15 cellular contexts compared by ENCODE assay signal in the genomic region with DNA sequence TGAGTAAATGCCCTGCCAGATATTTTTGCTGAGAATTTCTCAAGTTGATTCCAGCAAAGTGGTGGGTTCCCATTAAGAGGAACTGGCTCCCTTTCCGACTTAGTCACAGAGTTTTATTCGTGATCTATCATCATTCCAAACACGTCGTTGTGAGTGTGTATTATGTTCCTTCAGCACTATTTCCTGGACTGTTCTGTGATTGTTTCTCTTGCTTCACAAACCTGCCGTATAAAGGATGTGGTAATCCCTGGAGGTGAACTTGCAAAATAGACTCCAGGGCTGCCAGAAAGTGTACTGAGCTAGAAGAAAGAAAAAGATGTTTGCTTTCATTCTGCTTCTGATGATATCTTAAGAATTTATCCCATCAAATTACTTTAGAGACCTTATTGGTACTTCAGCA. TPM values are rescaled to one million over a fixed set of nuclear protein-coding genes. Genes with fewer than 3 reads are reported as not detected.
A peak's percentile ranks its signal among the peaks of the same experiment; 100 is the strongest.
DNase-seq lines count a peak whose midpoint lies in the region; ATAC-seq and TF ChIP-seq lines count a peak whose summit lies in the region.
"Had no signal": no experiment of that assay in that cellular context is flagged by ENCODE, and none has a peak within 500 bp of the region (broad histone marks: within the 10 kb centered on the region; RNA-seq: fewer than 3 reads in every experiment).

No MANE protein-coding gene starts in this region.

- no peaks in the 10 kb centered on the region for H3K27me3 ChIP-seq in ACC112 (ENCODE audit: insufficient read depth, low read length)
- no peaks in the 10 kb centered on the region for H3K27me3 ChIP-seq in left ventricle myocardium inferior (ENCODE audit: low read depth)

- POLR2A ChIA-PET in MCF 10A (lab: Yijun Ruan, JAX), result no interaction called here
- POLR2A ChIA-PET in naive thymus-derived CD8-positive, alpha-beta T cell (lab: Charles Lee), result no interaction called here

- BruUV-seq in MCF 10A (replicated peaks; lab: Mats Ljungman, UMichigan), result no TSS peak

- no peaks in the 10 kb centered on the region for H3K9me3 Mint-ChIP-seq in MCF 10A (ENCODE audit: unreplicated experiment)
- H3K9me3 Mint-ChIP-seq in stimulated activated effector memory CD8-positive, alpha-beta T cell treated with anti-CD3 and anti-CD28 coated beads, Interleukin-12 subunit alpha, Interleukin-12 subunit beta, amount 100 ng/mL, for 72 hours, result no peaks in the 10 kb centered on the region
- no peaks in the 10 kb centered on the region for H3K9me3 Mint-ChIP-seq in naive thymus-derived CD8-positive, alpha-beta T cell
- H3K9me3 Mint-ChIP-seq: nephron had no signal

- H3K27ac Mint-ChIP-seq in MCF 10A (ENCODE audit: low read depth, unreplicated experiment), result peak overlapping the region; percentile 28
- no peak overlapping the region for H3K27ac Mint-ChIP-seq in stimulated activated effector memory CD8-positive, alpha-beta T cell treated with anti-CD3 and anti-CD28 coated beads, Interleukin-12 subunit alpha, Interleukin-12 subunit beta, amount 100 ng/mL, for 72 hours
- no peak overlapping the region for H3K27ac Mint-ChIP-seq in naive thymus-derived CD8-positive, alpha-beta T cell
- H3K27ac Mint-ChIP-seq: nephron had no signal

- DNase-seq in HT1080 (ENCODE audit: low read depth) (peak; percentile 62), MCF 10A (ENCODE audit: unreplicated experiment) (peak; percentile 72), left ventricle myocardium inferior (no peak), NCI-H524 (lab: John Stamatoyannopoulos, UW) (no peak)
- no peak for DNase-seq in stimulated activated effector memory CD8-positive, alpha-beta T cell treated with anti-CD3 and anti-CD28 coated beads, Interleukin-12 subunit alpha, Interleukin-12 subunit beta, amount 100 ng/mL, for 72 hours (ENCODE audit: low spot score in 2 of 2)
- DNase-seq in naive thymus-derived CD8-positive, alpha-beta T cell, result no peak
- DNase-seq in activated CD4-positive, alpha-beta T cell treated with anti-CD3 and anti-CD28 coated beads for 1 hour, result no peak
- DNase-seq: amygdala; MM.1S; NCI-H345; stimulated activated CD4-positive, alpha-beta T cell treated with anti-CD3 and anti-CD28 coated beads, Interleukin-12 subunit alpha, Interleukin-12 subunit beta, amount 100 ng/mL, for 4 hours had no signal

- H2AFZ ChIP-seq in ACC112 (ENCODE audit: low read length, unreplicated experiment), result no peak overlapping the region

- peaks cover 13% of the 10 kb centered on the region for H3K4me1 Mint-ChIP-seq in MCF 10A (ENCODE audit: insufficient read depth, unreplicated experiment)
- no peaks in the 10 kb centered on the region for H3K4me1 Mint-ChIP-seq in stimulated activated effector memory CD8-positive, alpha-beta T cell treated with anti-CD3 and anti-CD28 coated beads, Interleukin-12 subunit alpha, Interleukin-12 subunit beta, amount 100 ng/mL, for 72 hours
- no peaks in the 10 kb centered on the region for H3K4me1 Mint-ChIP-seq in naive thymus-derived CD8-positive, alpha-beta T cell
- H3K4me1 Mint-ChIP-seq: nephron had no signal

- H3K4me3 Mint-ChIP-seq in MCF 10A (ENCODE audit: unreplicated experiment), result no peak overlapping the region
- H3K4me3 Mint-ChIP-seq in stimulated activated effector memory CD8-positive, alpha-beta T cell treated with anti-CD3 and anti-CD28 coated beads, Interleukin-12 subunit alpha, Interleukin-12 subunit beta, amount 100 ng/mL, for 72 hours, result no peak overlapping the region
- H3K4me3 Mint-ChIP-seq in naive thymus-derived CD8-positive, alpha-beta T cell, result no peak overlapping the region
- H3K4me3 Mint-ChIP-seq: nephron had no signal

- CTCF ChIA-PET in MCF 10A (lab: Yijun Ruan, JAX), result no interaction called here

- TF ChIP-seq CTCF in MCF 10A (IDR thresholded peaks at IDR 0.05; ENCODE audit: unreplicated experiment), result no peak
- TF ChIP-seq CTCF in left ventricle myocardium inferior (IDR thresholded peaks at IDR 0.05; ENCODE audit: borderline replicate concordance), result no peak

- H3K79me2 ChIP-seq in ACC112 (ENCODE audit: control insufficient read depth, insufficient read depth, low read length, unreplicated experiment), result no peaks in the 10 kb centered on the region

- peaks cover 50% of the 10 kb centered on the region for H3K4me1 ChIP-seq in ACC112 (ENCODE audit: control insufficient read depth, insufficient read depth, low read length, unreplicated experiment)
- no peaks in the 10 kb centered on the region for H3K4me1 ChIP-seq in left ventricle myocardium inferior

- H3K36me3 ChIP-seq in ACC112 (ENCODE audit: insufficient read depth, low read length) (0 out of 2 replicates have a peak, but pooled peaks cover 4% of the 10 kb centered on the region), left ventricle myocardium inferior (peaks cover 78% of the 10 kb centered on the region)

- H3K4me3 ChIP-seq in ACC112 (ENCODE audit: low read depth, low read length), result peak overlapping the region; percentile 19; the same call in 1 of the 2 replicates
- H3K4me3 ChIP-seq in left ventricle myocardium inferior, result no peak overlapping the region

- no peak for ATAC-seq in stimulated activated effector memory CD8-positive, alpha-beta T cell treated with anti-CD3 and anti-CD28 coated beads, Interleukin-12 subunit alpha, Interleukin-12 subunit beta, amount 100 ng/mL, for 72 hours
- ATAC-seq in naive thymus-derived CD8-positive, alpha-beta T cell, result no peak

- H3K36me3 Mint-ChIP-seq in MCF 10A (ENCODE audit: insufficient read depth, unreplicated experiment), result peaks cover 38% of the 10 kb centered on the region
- peaks cover 8% of the 10 kb centered on the region for H3K36me3 Mint-ChIP-seq in stimulated activated effector memory CD8-positive, alpha-beta T cell treated with anti-CD3 and anti-CD28 coated beads, Interleukin-12 subunit alpha, Interleukin-12 subunit beta, amount 100 ng/mL, for 72 hours
- peaks cover 18 to 76% (median 22%) of the 10 kb centered on the region in 3 donors for H3K36me3 Mint-ChIP-seq in naive thymus-derived CD8-positive, alpha-beta T cell

- H3K27me3 Mint-ChIP-seq in MCF 10A (ENCODE audit: insufficient read depth, unreplicated experiment), result no peaks in the 10 kb centered on the region
- H3K27me3 Mint-ChIP-seq in naive thymus-derived CD8-positive, alpha-beta T cell, result no peaks in the 10 kb centered on the region

- no peaks in the 10 kb centered on the region for H3K9me3 ChIP-seq in left ventricle myocardium inferior (replicated peaks)

- intact Hi-C loops in MCF 10A (cut with micrococcal nuclease), result no loop called here
- intact Hi-C loops in left ventricle myocardium inferior (cut with micrococcal nuclease), result no loop called here

- peak overlapping the region; percentile 98 for H3K27ac ChIP-seq in ACC112 (ENCODE audit: low read depth, low read length)
- H3K27ac ChIP-seq in left ventricle myocardium inferior (replicated peaks), result peak overlapping the region; percentile 14
- H3K27ac ChIP-seq: RWPE1, VCaP had no signal

RNA-seq across cellular contexts. Expression of gene CAPN3, which starts 14.5 kb away (rescaled TPM):
- total RNA-seq in HT1080 (2014; rRNA removed; shearing (Covaris generic)), result 0.68 TPM in 1 of 2 replicates, not detected in the other
- 0.05 and 0.06 TPM in 2 replicates for polyA plus RNA-seq in HT1080 (2015; cell fraction: cytosol; rRNA removed)
- polyA plus RNA-seq in HT1080 (2015; cell fraction: nucleus; rRNA removed), result 2.6 and 2.7 TPM in 2 replicates
- total RNA-seq in MCF 10A (2022) (4.7 and 7.5 TPM in 2 replicates), left ventricle myocardium inferior (6.0 TPM)
- total RNA-seq in naive thymus-derived CD8-positive, alpha-beta T cell, result 10 to 100 TPM; 20.0 to 24.2 TPM
- 1 to 10 TPM in 1 of 3 donors, under 1 TPM in 2; 0.46 to 4.7 (median 0.48) TPM for polyA plus RNA-seq in naive thymus-derived CD8-positive, alpha-beta T cell

Comparison
In these comparisons a context has a peak if more than half of its experiments do, and no peak if none do; other contexts are left out.
1. DNase-seq: peak in HT1080 (single experiment) and MCF 10A (single experiment); none in left ventricle myocardium inferior (single experiment), NCI-H524 (0 of 2), stimulated activated effector memory CD8-positive, alpha-beta T cell treated with anti-CD3 and anti-CD28 coated beads, Interleukin-12 subunit alpha, Interleukin-12 subunit beta, amount 100 ng/mL, for 72 hours (0 of 2), naive thymus-derived CD8-positive, alpha-beta T cell (0 of 10) and activated CD4-positive, alpha-beta T cell treated with anti-CD3 and anti-CD28 coated beads for 1 hour (single experiment).